17 cellular contexts compared by ENCODE assay signal in the genomic region with DNA sequence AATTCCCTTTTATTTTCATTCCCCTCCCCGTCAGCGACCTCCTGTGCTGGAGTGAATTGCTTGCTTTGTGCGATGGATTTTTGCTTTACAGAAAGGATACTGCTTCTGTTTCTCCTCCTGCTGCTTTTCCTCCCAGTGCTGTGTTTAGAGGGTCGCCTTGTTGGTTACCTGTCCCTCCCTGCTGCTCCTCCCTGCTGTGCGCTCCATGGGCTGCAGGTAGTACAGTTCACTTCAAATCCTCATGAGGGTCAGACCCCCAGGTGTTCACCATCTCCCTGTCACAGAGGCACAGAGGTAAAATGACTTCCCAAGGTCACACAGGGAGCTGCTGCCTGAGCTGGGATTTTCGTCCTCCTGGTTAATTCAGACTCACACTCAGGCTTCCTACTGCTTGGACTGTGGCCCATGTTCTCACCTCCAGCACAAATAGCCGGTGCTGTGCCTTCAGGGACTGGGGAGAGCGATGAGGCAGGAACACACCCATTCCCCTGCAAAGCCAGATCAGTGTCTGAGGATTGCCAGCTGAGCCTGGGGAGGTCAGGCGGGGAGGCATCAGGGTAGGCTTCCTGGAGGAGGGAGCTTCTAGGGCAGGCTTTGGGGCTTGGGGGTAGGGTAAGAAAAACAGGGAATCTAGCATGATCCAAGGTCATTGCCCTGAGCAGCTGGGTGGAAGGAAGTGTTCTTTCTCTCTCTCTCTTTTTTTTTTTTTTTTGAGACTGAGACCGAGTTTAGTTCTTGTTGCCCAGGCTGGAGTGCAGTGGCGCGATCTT. TPM values are rescaled to one million over a fixed set of nuclear protein-coding genes. Genes with fewer than 3 reads are reported as not detected.
DNase-seq lines count a peak whose midpoint lies in the region; ATAC-seq, FAIRE-seq and TF ChIP-seq lines count a peak whose summit lies in the region.
"Had no signal": no experiment of that assay in that cellular context is flagged by ENCODE, and none has a peak within 500 bp of the region (broad histone marks: within the 10 kb centered on the region; RNA-seq: fewer than 3 reads in every experiment).

No MANE protein-coding gene starts in this region.

- peak; percentile 50 for DNase-seq in NCI-H69 (lab: John Stamatoyannopoulos, UW)
- no peak for DNase-seq in endothelial cell (ENCODE audit: low spot score)
- DNase-seq in left lobe of liver (ENCODE audit: low spot score), result no peak
- peak; percentile 79 for DNase-seq in small intestine
- DNase-seq in stimulated activated CD4-positive, alpha-beta T cell treated with anti-CD3 and anti-CD28 coated beads, Interleukin-2, amount 100 ng/mL, for 24 hours, result no peak
- DNase-seq in RCC 7860 (ENCODE audit: low spot score), result no peak
- DNase-seq: activated CD4-positive, alpha-beta memory T cell treated with anti-CD3 and anti-CD28 coated beads, Interleukin-2, amount 10 ng/mL, durations not matched to agents 7 days and 5 days; dermis blood vessel endothelial cell; NK-92 treated with Interleukin-12 subunit alpha and Interleukin-12 subunit beta, amount 100 ng/mL, for 24 hours had no signal

- H3K9me3 ChIP-seq in small intestine (ENCODE audit: control insufficient read depth, low read depth), result no peaks in the 10 kb centered on the region
- H3K9me3 ChIP-seq: thoracic aorta had no signal

- peaks cover 7% of the 10 kb centered on the region for H3K27me3 Mint-ChIP-seq in endothelial cell (ENCODE audit: unreplicated experiment)
- H3K27me3 Mint-ChIP-seq: activated CD4-positive, alpha-beta memory T cell treated with anti-CD3 and anti-CD28 coated beads, Interleukin-2, amount 10 ng/mL, durations not matched to agents 7 days and 5 days had no signal

- peaks cover 36% of the 10 kb centered on the region for H3K4me1 Mint-ChIP-seq in endothelial cell (ENCODE audit: unreplicated experiment)

- H3K4me3 Mint-ChIP-seq in endothelial cell (ENCODE audit: unreplicated experiment), result no peak overlapping the region
- H3K4me3 Mint-ChIP-seq: activated CD4-positive, alpha-beta memory T cell treated with anti-CD3 and anti-CD28 coated beads, Interleukin-2, amount 10 ng/mL, durations not matched to agents 7 days and 5 days; CD14-positive monocyte had no signal

- H3K9me3 Mint-ChIP-seq in endothelial cell (ENCODE audit: unreplicated experiment), result no peaks in the 10 kb centered on the region
- H3K9me3 Mint-ChIP-seq: activated CD4-positive, alpha-beta memory T cell treated with anti-CD3 and anti-CD28 coated beads, Interleukin-2, amount 10 ng/mL, durations not matched to agents 7 days and 5 days; activated T-helper 2 cell treated with anti-CD3 and anti-CD28 coated beads, Interferon-gamma antibody, Interleukin-2, Interleukin-4, amounts not matched to agents 10 μg/mL and 5 μg/mL and 100 μg/mL, durations not matched to agents 14 hours and 24 hours and 36 hours; CD14-positive monocyte had no signal

- H3K4me3 ChIP-seq in small intestine (ENCODE audit: low read depth in 1 of 2, low read length in 2 of 2), result no peak overlapping the region
- H3K4me3 ChIP-seq: SK-N-MC, thoracic aorta had no signal

- H3K36me3 Mint-ChIP-seq in endothelial cell (ENCODE audit: low read depth, unreplicated experiment), result peaks cover 12% of the 10 kb centered on the region

- no peaks in the 10 kb centered on the region for H3K36me3 ChIP-seq in small intestine (ENCODE audit: control insufficient read depth in 2 of 2, insufficient read depth in 2 of 2, low read length in 2 of 2)
- H3K36me3 ChIP-seq: thoracic aorta had no signal

- no peaks in the 10 kb centered on the region for H3K27me3 ChIP-seq in small intestine (ENCODE audit: control insufficient read depth in 2 of 2, insufficient read depth in 2 of 2, low read length in 2 of 2)

- 48 to 74% (median 59%) methylated on average over 11 to 12 of the region's 12 CpGs for WGBS in small intestine, 3 donors

- no peak for TF ChIP-seq CTCF in endothelial cell (IDR thresholded peaks at IDR 0.05; ENCODE audit: unreplicated experiment)

- H3K27ac ChIP-seq in small intestine (ENCODE audit: low read depth in 1 of 2, low read length in 1 of 2), result peak overlapping the region; percentile 32 to 62
- H3K27ac ChIP-seq: parathyroid adenoma, SK-N-MC, thoracic aorta had no signal

- FAIRE-seq in small intestine (lab: Jason Lieb, UNC) (no peak), RCC 7860 (lab: Jason Lieb, UNC) (no peak)
- FAIRE-seq: GM12891 had no signal

- ATAC-seq in left lobe of liver (peak; percentile 7), GM18858 (IDR thresholded peaks at IDR 0.05; ENCODE audit: unreplicated experiment) (no peak)

- peaks cover 3 to 4% of the 10 kb centered on the region in 2 donors for H3K4me1 ChIP-seq in small intestine (ENCODE audit: control insufficient read depth in 2 of 2, insufficient read depth in 1 of 2, low read depth in 1 of 2, low read length in 1 of 2)

- peak overlapping the region; percentile 13 for H3K27ac Mint-ChIP-seq in endothelial cell (ENCODE audit: unreplicated experiment)
- H3K27ac Mint-ChIP-seq: activated CD4-positive, alpha-beta memory T cell treated with anti-CD3 and anti-CD28 coated beads, Interleukin-2, amount 10 ng/mL, durations not matched to agents 7 days and 5 days; activated T-helper 2 cell treated with anti-CD3 and anti-CD28 coated beads, Interferon-gamma antibody, Interleukin-2, Interleukin-4, amounts not matched to agents 10 μg/mL and 5 μg/mL and 100 μg/mL, durations not matched to agents 14 hours and 24 hours and 36 hours had no signal

RNA-seq across cellular contexts. Expression of gene BICRA, which starts 14.4 kb away (rescaled TPM):
- total RNA-seq in endothelial cell (ENCODE audit: unreplicated experiment), result 24.1 TPM
- 6.7 TPM for total RNA-seq in left lobe of liver
- 1 to 10 TPM; 4.3 to 8.7 (median 8.1) TPM for polyA plus RNA-seq in small intestine

RNA-seq across cellular contexts. Expression of gene ZNF541, which starts 50.4 kb away (rescaled TPM):
- total RNA-seq in endothelial cell (ENCODE audit: unreplicated experiment) (not detected), left lobe of liver (0.08 TPM)
- under 1 TPM in 1 of 3 donors, not detected in 2; 0.30 TPM for polyA plus RNA-seq in small intestine
- total RNA-seq: HT1080, thoracic aorta had no signal
- polyA plus RNA-seq: CD14-positive monocyte had no signal

Comparison
In these comparisons a context has a peak if more than half of its experiments do, and no peak if none do; other contexts are left out.
1. DNase-seq: peak in NCI-H69 (single experiment) and small intestine (single experiment); none in endothelial cell (single experiment), left lobe of liver (single experiment), stimulated activated CD4-positive, alpha-beta T cell treated with anti-CD3 and anti-CD28 coated beads, Interleukin-2, amount 100 ng/mL, for 24 hours (0 of 2) and RCC 7860 (single experiment).